Comparison of ENCODE assay signal across 33 cellular contexts in the genomic region with DNA sequence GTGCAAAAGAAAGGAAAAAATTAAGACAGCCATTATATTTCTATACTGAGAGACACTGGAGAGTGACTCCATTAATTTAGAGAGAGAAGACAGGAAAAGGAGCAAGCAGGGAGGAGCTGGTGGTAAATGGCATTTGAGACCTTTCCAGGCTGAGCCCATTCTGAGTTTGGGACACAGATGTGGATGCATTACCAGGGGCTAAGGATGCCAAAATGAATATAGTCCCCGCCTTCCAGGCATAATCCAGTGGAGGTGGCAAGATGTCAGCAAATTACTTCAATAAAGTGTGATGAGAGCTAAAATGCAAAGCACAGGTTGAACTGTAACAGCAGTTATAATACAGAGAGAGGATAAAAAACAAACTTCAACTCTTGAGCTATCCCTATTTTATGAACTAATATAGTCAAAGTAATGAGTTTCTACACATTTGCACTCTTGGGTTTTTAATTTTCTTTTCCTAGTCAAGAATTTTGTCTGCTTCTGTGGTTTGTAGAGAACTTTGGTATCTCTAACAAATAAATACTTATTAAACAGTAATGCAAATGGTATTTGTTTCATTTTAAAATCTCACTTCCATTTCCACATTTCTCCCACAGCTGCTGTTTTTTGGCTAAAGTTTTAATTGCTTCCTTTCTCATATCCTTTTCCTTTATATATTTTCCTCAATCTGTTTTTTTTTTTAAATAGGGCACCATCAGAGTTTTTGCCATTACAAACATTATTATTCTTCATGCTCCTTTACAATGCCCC.
"Had no signal": no experiment of that assay in that cellular context is flagged by ENCODE, and none has a peak within 500 bp of the region (broad histone marks: within the 10 kb centered on the region; RNA-seq: fewer than 3 reads in every experiment).

No MANE protein-coding gene starts in this region.

- H3K27me3 ChIP-seq: adrenal gland, hepatocyte, neutrophil, pancreas, suprapubic skin, tibial artery, upper lobe of right lung had no signal

- H3K9me3 ChIP-seq: adrenal gland, gastrocnemius medialis, neutrophil, pancreas, prostate gland, suprapubic skin, tibial artery, upper lobe of right lung had no signal

- H2AFZ ChIP-seq: hepatocyte had no signal

- H3K27ac ChIP-seq: adrenal gland, gastrocnemius medialis, hepatocyte, neutrophil, pancreas, prostate gland, suprapubic skin, tibial artery, upper lobe of right lung, WERI-Rb-1 had no signal

- H3K4me1 ChIP-seq: adrenal gland, gastrocnemius medialis, pancreas, prostate gland, suprapubic skin, tibial artery, upper lobe of right lung had no signal

- H3K4me2 ChIP-seq: hepatocyte, smooth muscle cell had no signal

- H3K79me2 ChIP-seq: hepatocyte had no signal

- DNase-seq: activated CD4-positive, alpha-beta T cell treated with anti-CD3 and anti-CD28 coated beads for 48 hours; activated CD4-positive, alpha-beta T cell treated with anti-CD3 and anti-CD28 coated beads, Interleukin-2, amount 50 U/mL, for 48 hours; activated CD8-positive, alpha-beta memory T cell treated with anti-CD3 and anti-CD28 coated beads for 24 hours; activated effector memory CD4-positive, alpha-beta T cell treated with Interleukin-2 at 50 U/mL for 16 hours; activated naive CD4-positive, alpha-beta T cell treated with anti-CD3 and anti-CD28 coated beads for 36 hours; activated naive CD8-positive, alpha-beta T cell treated with anti-CD3 and anti-CD28 coated beads for 36 hours; adrenal gland; aorta; cortex of kidney; effector memory CD8-positive, alpha-beta T cell; gastrocnemius medialis; left colon; mammary epithelial cell; naive B cell; nephron progenitor cell; pancreas; retina; stimulated activated CD4-positive, alpha-beta T cell treated with anti-CD3 and anti-CD28 coated beads, Interleukin-15, amount 100 ng/mL, for 24 hours; stimulated activated CD4-positive, alpha-beta T cell treated with anti-CD3 and anti-CD28 coated beads, Interleukin-2, amount 100 ng/mL, for 24 hours; stimulated activated naive CD4-positive, alpha-beta T cell; T-helper 9 cell; tibial artery; upper lobe of right lung; WERI-Rb-1 had no signal

- ATAC-seq: activated CD4-positive, CD25-positive, alpha-beta regulatory T cell treated with anti-CD3 and anti-CD28 coated beads, Interleukin-2, amount 50 U/mL, for 24 hours; effector memory CD8-positive, alpha-beta T cell; gastrocnemius medialis; left colon; pancreas; sciatic nerve; upper lobe of right lung had no signal

- FAIRE-seq: endothelial cell of umbilical vein, keratinocyte, pancreas had no signal

- H3K36me3 ChIP-seq: adrenal gland, gastrocnemius medialis, neutrophil, pancreas, prostate gland, suprapubic skin, tibial artery, upper lobe of right lung, WERI-Rb-1 had no signal

- H3K4me3 ChIP-seq: adrenal gland, gastrocnemius medialis, hepatocyte, pancreas, prostate gland, smooth muscle cell, suprapubic skin, tibial artery, upper lobe of right lung had no signal
